Comparison of ENCODE assay signal across 10 cellular contexts in genomic region chr11:61075891-61076290, GRCh38. TPM values are rescaled to one million over a fixed set of nuclear protein-coding genes. Genes with fewer than 3 reads are reported as not detected.
DNase-seq lines count a peak whose midpoint lies in the region; ATAC-seq and TF ChIP-seq lines count a peak whose summit lies in the region.
"Had no signal": no experiment of that assay in that cellular context is flagged by ENCODE, and none has a peak within 500 bp of the region (broad histone marks: within the 10 kb centered on the region; RNA-seq: fewer than 3 reads in every experiment).

No MANE protein-coding gene starts in this region.

- peak overlapping the region; percentile 27 for H3K4me3 ChIP-seq in CD8-positive, alpha-beta memory T cell (ENCODE audit: low read length)
- no peak overlapping the region for H3K4me3 ChIP-seq in mucosa of descending colon

- no peak for TF ChIP-seq CTCF in mucosa of descending colon (IDR thresholded peaks at IDR 0.05)

- no peaks in the 10 kb centered on the region for H3K27me3 ChIP-seq in CD8-positive, alpha-beta memory T cell (ENCODE audit: insufficient read depth, low read length, poor library complexity, severe bottlenecking)

- H3K4me3 Mint-ChIP-seq in CD8-positive, alpha-beta memory T cell: peak overlapping the region in 5 of 7 donors; percentile 21 to 76 (median 56)
- H3K4me3 Mint-ChIP-seq in central memory CD8-positive, alpha-beta T cell: peak overlapping the region; percentile 41
- peak overlapping the region in 1 of 2 donors; percentile 56 for H3K4me3 Mint-ChIP-seq in effector memory CD8-positive, alpha-beta T cell

- no peak for ATAC-seq in central memory CD8-positive, alpha-beta T cell (replicated peaks; ENCODE audit: extremely low read depth, poor library complexity, severe bottlenecking)
- ATAC-seq in mucosa of descending colon: peak; percentile 77
- ATAC-seq in HG03095 (IDR thresholded peaks at IDR 0.05; ENCODE audit: unreplicated experiment): no peak
- no peak for ATAC-seq in effector memory CD8-positive, alpha-beta T cell (replicated peaks)

- H3K27me3 Mint-ChIP-seq in CD8-positive, alpha-beta memory T cell: peaks cover 0 to 1% of the 10 kb centered on the region in 2 donors
- no peaks in the 10 kb centered on the region for H3K27me3 Mint-ChIP-seq in central memory CD8-positive, alpha-beta T cell
- no peaks in the 10 kb centered on the region for H3K27me3 Mint-ChIP-seq in effector memory CD8-positive, alpha-beta T cell

- peaks cover 82% of the 10 kb centered on the region for H3K4me1 ChIP-seq in CD8-positive, alpha-beta memory T cell (ENCODE audit: insufficient read depth, low read length)
- H3K4me1 ChIP-seq in mucosa of descending colon (ENCODE audit: low read depth): no peaks in the 10 kb centered on the region

- H3K4me1 Mint-ChIP-seq in CD8-positive, alpha-beta memory T cell: peaks cover 54 to 87% (median 85%) of the 10 kb centered on the region in 3 donors
- H3K4me1 Mint-ChIP-seq in central memory CD8-positive, alpha-beta T cell: peaks cover 53% of the 10 kb centered on the region
- peaks cover 17 to 30% of the 10 kb centered on the region in 2 donors for H3K4me1 Mint-ChIP-seq in effector memory CD8-positive, alpha-beta T cell (ENCODE audit: low read depth in 2 of 2)

- H3K36me3 Mint-ChIP-seq in CD8-positive, alpha-beta memory T cell: peaks cover 0 to 3% (median 1%) of the 10 kb centered on the region in 3 donors
- H3K36me3 Mint-ChIP-seq in central memory CD8-positive, alpha-beta T cell (ENCODE audit: insufficient read depth): peaks cover 6% of the 10 kb centered on the region
- no peaks in the 10 kb centered on the region for H3K36me3 Mint-ChIP-seq in effector memory CD8-positive, alpha-beta T cell (ENCODE audit: insufficient read depth)

- no peaks in the 10 kb centered on the region for H3K9me3 Mint-ChIP-seq in CD8-positive, alpha-beta memory T cell
- H3K9me3 Mint-ChIP-seq in central memory CD8-positive, alpha-beta T cell: no peaks in the 10 kb centered on the region
- no peaks in the 10 kb centered on the region for H3K9me3 Mint-ChIP-seq in effector memory CD8-positive, alpha-beta T cell

- no peaks in the 10 kb centered on the region for H3K36me3 ChIP-seq in CD8-positive, alpha-beta memory T cell (ENCODE audit: insufficient read depth, low read length)
- H3K36me3 ChIP-seq in mucosa of descending colon (ENCODE audit: low read depth): no peaks in the 10 kb centered on the region
- H3K36me3 ChIP-seq: WERI-Rb-1 had no signal

- no peak overlapping the region for H3K27ac ChIP-seq in CD8-positive, alpha-beta memory T cell (ENCODE audit: low read depth, low read length)
- H3K27ac ChIP-seq: WERI-Rb-1 had no signal

- H3K27ac Mint-ChIP-seq in CD8-positive, alpha-beta memory T cell: peak overlapping the region; percentile 61 to 96 (median 90)
- H3K27ac Mint-ChIP-seq in central memory CD8-positive, alpha-beta T cell (ENCODE audit: low read depth): peak overlapping the region; percentile 67
- H3K27ac Mint-ChIP-seq in effector memory CD8-positive, alpha-beta T cell: peak overlapping the region in 1 of 2 donors; percentile 86

- DNase-seq in CD8-positive, alpha-beta memory T cell: no peak
- DNase-seq in NCI-H226 (peak; percentile 80), mucosa of descending colon (peak in 1 of 3 donors; percentile 38), NCI-H2029 (lab: John Stamatoyannopoulos, UW) (no peak)
- no peak for DNase-seq in central memory CD8-positive, alpha-beta T cell (ENCODE audit: low spot score in 2 of 2)
- no peak for DNase-seq in effector memory CD8-positive, alpha-beta T cell
- DNase-seq in stimulated activated CD4-positive, alpha-beta T cell treated with anti-CD3 and anti-CD28 coated beads, Interleukin-2, amount 100 ng/mL, for 24 hours: no peak
- DNase-seq: WERI-Rb-1 had no signal

- POLR2A ChIA-PET in CD8-positive, alpha-beta memory T cell (lab: Charles Lee): interaction anchor here (0.8 to 0.9 kb wide), 2 partner anchors 15 to 50 kb away, joined by 3 to 4 read pairs; no protein-coding TSS in a partner anchor

- CTCF ChIA-PET in CD8-positive, alpha-beta memory T cell (lab: Charles Lee): interaction anchor here (1.2 to 1.8 kb wide), 4 partner anchors 26 to 53 kb away, joined by 3 to 5 read pairs (median 4); partner anchors contain the start of gene CD5

- intact Hi-C loops in mucosa of descending colon (cut with DNase I, micrococcal nuclease): no loop called here

- H3K9me3 ChIP-seq in CD8-positive, alpha-beta memory T cell (ENCODE audit: low read length): no peaks in the 10 kb centered on the region
- H3K9me3 ChIP-seq in mucosa of descending colon: no peaks in the 10 kb centered on the region

RNA-seq across cellular contexts. Expression of gene CD5, which starts 26.4 kb away (rescaled TPM):
- total RNA-seq in CD8-positive, alpha-beta memory T cell: 100 to 1,000 TPM; 169 to 175 TPM
- polyA plus RNA-seq in CD8-positive, alpha-beta memory T cell: 156 TPM
- 1 to 10 TPM; 1.2 to 3.4 (median 1.5) TPM for total RNA-seq in mucosa of descending colon
- total RNA-seq: pulmonary artery endothelial cell had no signal

Comparison
In these comparisons a context has a peak if more than half of its experiments do, and no peak if none do; other contexts are left out.
1. RNA of gene CD5, which starts 26.4 kb away (total RNA-seq): 169 to 175 TPM in CD8-positive, alpha-beta memory T cell; 1.2 to 3.4 TPM in mucosa of descending colon; every median in the first group is over 10 times any median in the second.